Comparison of ENCODE assay signal across 9 cellular contexts in genomic region chr10:15096661-15097010, GRCh38. TPM values are rescaled to one million over a fixed set of nuclear protein-coding genes. Genes with fewer than 3 reads are reported as not detected.
DNase-seq lines count a peak whose midpoint lies in the region; ATAC-seq and TF ChIP-seq lines count a peak whose summit lies in the region.
"Had no signal": no experiment of that assay in that cellular context is flagged by ENCODE, and none has a peak within 500 bp of the region (broad histone marks: within the 10 kb centered on the region; RNA-seq: fewer than 3 reads in every experiment).

No MANE protein-coding gene starts in this region.

- H3K18ac ChIP-seq in IMR-90 (ENCODE audit: low read depth, low read length), result no peak overlapping the region

- H3K4me1 Mint-ChIP-seq in dendritic cell treated with granulocyte-macrophage colony-stimulating factor and Interleukin-4, amounts not matched to agents 40 ng/mL and 50 ng/mL, for 4 days (ENCODE audit: low read depth), result peaks cover 31% of the 10 kb centered on the region
- peaks cover 24 to 33% of the 10 kb centered on the region in 2 donors for H3K4me1 Mint-ChIP-seq in natural killer cell treated with Interleukin-12 subunit alpha and Interleukin-12 subunit beta and Interleukin-15 and Interleukin-18, amount 100 ng/mL, for 72 hours (ENCODE audit: low read depth in 2 of 2)

- peak overlapping the region; percentile 49; the same call in 1 of the 2 replicates for H3K23ac ChIP-seq in IMR-90 (ENCODE audit: low read depth, low read length)

- no peak overlapping the region for H2BK5ac ChIP-seq in IMR-90 (ENCODE audit: low read depth, low read length, poor library complexity, severe bottlenecking)

- peaks cover 5% of the 10 kb centered on the region for H3K27me3 Mint-ChIP-seq in dendritic cell treated with granulocyte-macrophage colony-stimulating factor and Interleukin-4, amounts not matched to agents 40 ng/mL and 50 ng/mL, for 4 days
- peaks cover 0 to 8% of the 10 kb centered on the region in 2 donors for H3K27me3 Mint-ChIP-seq in natural killer cell treated with Interleukin-12 subunit alpha and Interleukin-12 subunit beta and Interleukin-15 and Interleukin-18, amount 100 ng/mL, for 72 hours

- H3K9ac ChIP-seq in IMR-90 (ENCODE audit: low read depth, low read length), result peak overlapping the region; percentile 54

- no peak overlapping the region for H3K14ac ChIP-seq in IMR-90 (replicated peaks; ENCODE audit: low read depth, low read length)

- H3K9me3 Mint-ChIP-seq in dendritic cell treated with granulocyte-macrophage colony-stimulating factor and Interleukin-4, amounts not matched to agents 40 ng/mL and 50 ng/mL, for 4 days, result no peaks in the 10 kb centered on the region
- H3K9me3 Mint-ChIP-seq in natural killer cell treated with Interleukin-12 subunit alpha and Interleukin-12 subunit beta and Interleukin-15 and Interleukin-18, amount 100 ng/mL, for 72 hours, result no peaks in the 10 kb centered on the region

- 0 out of 2 replicates have a peak, but pooled peaks cover 2% of the 10 kb centered on the region for H3K36me3 ChIP-seq in IMR-90 (ENCODE audit: control insufficient read depth, insufficient read depth, low read length)

- H3K27me3 ChIP-seq in IMR-90 (ENCODE audit: control insufficient read depth, insufficient read depth, low read length), result no peaks in the 10 kb centered on the region

- DNase-seq in IMR-90 (no peak), NCI-H187 treated with DMSO at 0.1 percent for 48 hours (lab: John Stamatoyannopoulos, UW) (no peak), NCI-H82 (lab: John Stamatoyannopoulos, UW) (no peak)
- no peak for DNase-seq in natural killer cell treated with Interleukin-12 subunit alpha and Interleukin-12 subunit beta and Interleukin-15 and Interleukin-18, amount 100 ng/mL, for 72 hours (ENCODE audit: low spot score)
- DNase-seq in stimulated activated CD4-positive, alpha-beta T cell treated with anti-CD3 and anti-CD28 coated beads, Interleukin-4, amount 100 ng/mL, for 1 hour, result no peak

- H3K9me1 ChIP-seq in IMR-90 (ENCODE audit: insufficient read depth, low read length), result peaks cover 4% of the 10 kb centered on the region; the same call in 1 of the 2 replicates

- H3K9me3 ChIP-seq in IMR-90 (ENCODE audit: control insufficient read depth, insufficient read depth, low read length), result no peaks in the 10 kb centered on the region

- H3K79me1 ChIP-seq in IMR-90 (ENCODE audit: low read depth in 1 of 2, low read length in 2 of 2), result peaks cover 22 to 37% of the 10 kb centered on the region in 2 experiments

- H3K4me3 ChIP-seq in IMR-90 (ENCODE audit: insufficient read depth, low read depth, low read length), result peak overlapping the region; percentile 70

- no peak overlapping the region for H4K5ac ChIP-seq in IMR-90 (ENCODE audit: low read depth, low read length)

- no peak overlapping the region for H4K91ac ChIP-seq in IMR-90 (ENCODE audit: insufficient read depth, low read depth, low read length)

- no TSS peak for BruUV-seq in IMR-90 (replicated peaks; lab: Mats Ljungman, UMichigan)

- CTCF ChIA-PET in IMR-90 (lab: Yijun Ruan, JAX), result no interaction called here

- WGBS in IMR-90 (ENCODE audit: extremely low coverage in 2 of 2, insufficient read length in 1 of 2), 2 experiments, result 0% methylated on average over 1 of the region's 11 CpGs; no CpG with 5 or more reads in 1 of the 2 experiments

- no peak for TF ChIP-seq CTCF in 22Rv1 (IDR thresholded peaks at IDR 0.05)
- TF ChIP-seq CTCF in IMR-90 (conservative IDR thresholded peaks at IDR 0.05; ENCODE audit: low read depth, low read length), result no peak

- peak overlapping the region; percentile 94 for H3K4me2 ChIP-seq in IMR-90 (ENCODE audit: low read depth, low read length)

- ATAC-seq in GM19452 (IDR thresholded peaks at IDR 0.05; ENCODE audit: unreplicated experiment) (peak; percentile 20), IMR-90 (ENCODE audit: low read depth) (no peak)
- ATAC-seq in natural killer cell treated with Interleukin-12 subunit alpha and Interleukin-12 subunit beta and Interleukin-15 and Interleukin-18, amount 100 ng/mL, for 72 hours, result no peak

- H3K4me1 ChIP-seq in IMR-90 (ENCODE audit: control insufficient read depth, insufficient read depth, low read length), result no peaks in the 10 kb centered on the region; the same call in 1 of the 2 replicates

- H2BK15ac ChIP-seq in IMR-90 (ENCODE audit: low read depth, low read length), result no peak overlapping the region

- no peak for TF ChIP-seq RAD21 in IMR-90 (IDR thresholded peaks at IDR 0.05; ENCODE audit: low read length)

- intact Hi-C loops in IMR-90 (cut with micrococcal nuclease), result no loop called here
- intact Hi-C loops in dendritic cell treated with granulocyte-macrophage colony-stimulating factor and Interleukin-4, amounts not matched to agents 40 ng/mL and 50 ng/mL, for 4 days (cut with micrococcal nuclease), result loop anchor here (1.0 to 5.0 kb wide), 6 partner anchors 137 to 1794 kb away; partner anchors contain the start of genes CDNF, DCLRE1C, HSPA14 and MEIG1

- dilution Hi-C loops in IMR-90 (cut with HindIII; ENCODE audit: low sequenced_read_pairs, unreplicated experiment), result no loop called here

- H3K36me3 Mint-ChIP-seq in dendritic cell treated with granulocyte-macrophage colony-stimulating factor and Interleukin-4, amounts not matched to agents 40 ng/mL and 50 ng/mL, for 4 days (ENCODE audit: low read depth), result peaks cover 35% of the 10 kb centered on the region
- peaks cover 6% of the 10 kb centered on the region for H3K36me3 Mint-ChIP-seq in natural killer cell treated with Interleukin-12 subunit alpha and Interleukin-12 subunit beta and Interleukin-15 and Interleukin-18, amount 100 ng/mL, for 72 hours

- peak overlapping the region; percentile 96 for H3K4me3 Mint-ChIP-seq in dendritic cell treated with granulocyte-macrophage colony-stimulating factor and Interleukin-4, amounts not matched to agents 40 ng/mL and 50 ng/mL, for 4 days
- H3K4me3 Mint-ChIP-seq in natural killer cell treated with Interleukin-12 subunit alpha and Interleukin-12 subunit beta and Interleukin-15 and Interleukin-18, amount 100 ng/mL, for 72 hours, result peak overlapping the region; percentile 94

- H3K27ac Mint-ChIP-seq in dendritic cell treated with granulocyte-macrophage colony-stimulating factor and Interleukin-4, amounts not matched to agents 40 ng/mL and 50 ng/mL, for 4 days, result peak overlapping the region; percentile 97
- H3K27ac Mint-ChIP-seq in natural killer cell treated with Interleukin-12 subunit alpha and Interleukin-12 subunit beta and Interleukin-15 and Interleukin-18, amount 100 ng/mL, for 72 hours, result peak overlapping the region; percentile 92 to 99

- peak overlapping the region; percentile 99 for H2AFZ ChIP-seq in IMR-90 (replicated peaks; ENCODE audit: low read length, poor library complexity)

- H4K20me1 ChIP-seq in IMR-90 (ENCODE audit: insufficient read depth, low read length), result no peaks in the 10 kb centered on the region; the same call in 1 of the 2 replicates

- no peak overlapping the region for H3K56ac ChIP-seq in IMR-90 (ENCODE audit: extremely low read depth, insufficient read depth, low read length)

- H2AK5ac ChIP-seq in IMR-90 (ENCODE audit: low read depth, low read length), result no peak overlapping the region

- no peak overlapping the region for H3K4ac ChIP-seq in IMR-90 (ENCODE audit: low read depth, low read length)

- peak overlapping the region; percentile 99 for H3K27ac ChIP-seq in 22Rv1
- H3K27ac ChIP-seq in IMR-90 (ENCODE audit: insufficient read depth, low read length), result no peak overlapping the region

- no peak for TF ChIP-seq POLR2A in IMR-90 (IDR thresholded peaks at IDR 0.05; ENCODE audit: low read depth, low read length)

- H4K8ac ChIP-seq in IMR-90 (ENCODE audit: low read depth in 2 of 2, low read length in 2 of 2), result peak overlapping the region; percentile 77 to 84; a peak in 3 of 4 replicates

- no peak overlapping the region for H2BK20ac ChIP-seq in IMR-90 (ENCODE audit: low read depth, low read length)

- H2BK120ac ChIP-seq in IMR-90 (ENCODE audit: low read depth, low read length), result no peak overlapping the region

- in situ Hi-C loops in IMR-90 (cut with MboI; ENCODE audit: low sequenced_read_pairs), result loop anchor here (25.0 kb wide), 1 partner anchor 584 kb away; no protein-coding TSS in a partner anchor

- H2AK9ac ChIP-seq in IMR-90 (replicated peaks; ENCODE audit: low read depth, low read length, poor library complexity), result peak overlapping the region; percentile 79

- POLR2A ChIA-PET in IMR-90 (lab: Charles Lee; ENCODE audit: unreplicated experiment), result no interaction called here

TF ChIP-seq in IMR-90, 13 proteins besides CTCF, POLR2A, EP300 and RAD21 (continues in another document):
- no peak for TF ChIP-seq CHD1 (IDR thresholded peaks at IDR 0.05; ENCODE audit: low read depth, low read length)
- TF ChIP-seq MAZ (IDR thresholded peaks at IDR 0.05; ENCODE audit: borderline replicate concordance, low read depth, low read length), result no peak
- TF ChIP-seq USF2 (IDR thresholded peaks at IDR 0.05; ENCODE audit: low read depth, low read length), result no peak
- TF ChIP-seq NFE2L2 (IDR thresholded peaks at IDR 0.05; ENCODE audit: low read depth, low read length), result no peak
- TF ChIP-seq MAFK (IDR thresholded peaks at IDR 0.05; ENCODE audit: low read depth, low read length), result no peak
- no peak for TF ChIP-seq RCOR1 (IDR thresholded peaks at IDR 0.05; ENCODE audit: insufficient replicate concordance, low read length)

RNA-seq across cellular contexts. Expression of gene RPP38, which starts 0.5 kb away (rescaled TPM):
- 12.4 and 13.1 TPM in 2 replicates for total RNA-seq in IMR-90 (2012; rRNA removed)
- polyA plus RNA-seq in IMR-90 (2012; rRNA removed), result 18.0 and 19.0 TPM in 2 replicates
- polyA plus RNA-seq in IMR-90 (2012; cell fraction: cytosol; rRNA removed), result 6.4 and 12.3 TPM in 2 replicates
- 3.0 and 6.7 TPM in 2 replicates for polyA plus RNA-seq in IMR-90 (2012; cell fraction: nucleus; rRNA removed; ENCODE audit: low replicate concordance)
- total RNA-seq in natural killer cell treated with Interleukin-12 subunit alpha and Interleukin-12 subunit beta and Interleukin-15 and Interleukin-18, amount 100 ng/mL, for 72 hours, result 10 to 100 TPM; 13.4 to 21.4 TPM

RNA-seq across cellular contexts. Expression of gene ACBD7, which starts 8.1 kb away (rescaled TPM):
- total RNA-seq in IMR-90 (2012; rRNA removed), result 0.54 and 1.1 TPM in 2 replicates
- 0.26 and 0.29 TPM in 2 replicates for polyA plus RNA-seq in IMR-90 (2012; rRNA removed)
- polyA plus RNA-seq in IMR-90 (2012; cell fraction: cytosol; rRNA removed), result 0.04 and 0.05 TPM in 2 replicates
- polyA plus RNA-seq in IMR-90 (2012; cell fraction: nucleus; rRNA removed; ENCODE audit: low replicate concordance), result 0.15 TPM in 1 of 2 replicates, not detected in the other
- total RNA-seq in natural killer cell treated with Interleukin-12 subunit alpha and Interleukin-12 subunit beta and Interleukin-15 and Interleukin-18, amount 100 ng/mL, for 72 hours, result under 1 TPM; 0.90 to 0.98 TPM

RNA-seq across cellular contexts. Expression of gene OLAH, which starts 52.9 kb away (rescaled TPM):
- total RNA-seq in IMR-90 (2012; rRNA removed), result under 0.01 TPM in 1 of 2 replicates, not detected in the other
- polyA plus RNA-seq in IMR-90 (2012; rRNA removed), result not detected in 2 replicates
- not detected in 2 replicates for polyA plus RNA-seq in IMR-90 (2012; cell fraction: cytosol; rRNA removed)
- not detected in 2 replicates for polyA plus RNA-seq in IMR-90 (2012; cell fraction: nucleus; rRNA removed; ENCODE audit: low replicate concordance)
- total RNA-seq in natural killer cell treated with Interleukin-12 subunit alpha and Interleukin-12 subunit beta and Interleukin-15 and Interleukin-18, amount 100 ng/mL, for 72 hours, result 1 to 10 TPM in 1 of 2 donors, under 1 TPM in 1; 0.89 to 1.2 TPM
- total RNA-seq: pulmonary artery endothelial cell had no signal
